In genomic region chr6:84119277-84119676, GRCh38 we compare ENCODE assay signal across 20 cellular contexts.
A peak's percentile ranks its signal among the peaks of the same experiment; 100 is the strongest.
DNase-seq lines count a peak whose midpoint lies in the region; ATAC-seq, FAIRE-seq and TF ChIP-seq lines count a peak whose summit lies in the region.
"Had no signal": no experiment of that assay in that cellular context is flagged by ENCODE, and none has a peak within 500 bp of the region (broad histone marks: within the 10 kb centered on the region; RNA-seq: fewer than 3 reads in every experiment).

No MANE protein-coding gene starts in this region.

- H3K9me1 ChIP-seq in IMR-90 (ENCODE audit: insufficient read depth, low read length) = no peaks in the 10 kb centered on the region

- H4K5ac ChIP-seq in IMR-90 (ENCODE audit: low read depth, low read length) (no peak overlapping the region), H1 (ENCODE audit: insufficient read length, low read depth, low read length) (no peak overlapping the region)

- H3K27me3 Mint-ChIP-seq in neural progenitor cell (ENCODE audit: insufficient read depth, low read depth) = peaks cover 5% of the 10 kb centered on the region

- no peak overlapping the region for H2AFZ ChIP-seq in IMR-90 (replicated peaks; ENCODE audit: low read length, poor library complexity)
- no peak overlapping the region for H2AFZ ChIP-seq in H1 (ENCODE audit: low read length)
- H2AFZ ChIP-seq in neural progenitor cell (replicated peaks) = no peak overlapping the region
- H2AFZ ChIP-seq: parathyroid adenoma had no signal

- no peaks in the 10 kb centered on the region for H3K27me3 ChIP-seq in IMR-90 (ENCODE audit: control insufficient read depth, insufficient read depth, low read length)
- H3K27me3 ChIP-seq in H1 (replicated peaks in 1 of 4; ENCODE audit: control insufficient read depth in 3 of 4, extremely low read depth in 1 of 4, insufficient read depth in 3 of 4, low read length in 3 of 4) = no peaks in the 10 kb centered on the region
- no peaks in the 10 kb centered on the region for H3K27me3 ChIP-seq in neural progenitor cell
- H3K27me3 ChIP-seq: BLaER1, testis had no signal

- TF ChIP-seq RAD21 in IMR-90 (IDR thresholded peaks at IDR 0.05; ENCODE audit: low read length) = no peak
- peak; percentile 10 to 19; a peak in 1 of 4 replicates for TF ChIP-seq RAD21 in H1 (IDR thresholded peaks at IDR 0.05 in 1 of 2, conservative IDR thresholded peaks at IDR 0.05 in 1 of 2; ENCODE audit: low read depth in 2 of 2, low read length in 2 of 2)

- H3K4me3 Mint-ChIP-seq in neural progenitor cell = no peak overlapping the region
- H3K4me3 Mint-ChIP-seq: activated naive CD4-positive, alpha-beta T cell treated with anti-CD3 and anti-CD28 coated beads for 36 hours; naive B cell had no signal

- DNase-seq in H54 (ENCODE audit: insufficient read length, low spot score) (peak; percentile 6), IMR-90 (peak; percentile 4), H1 (ENCODE audit: low read depth in 1 of 2, low spot score in 2 of 2) (no peak), neural progenitor cell (ENCODE audit: low spot score) (no peak), middle frontal gyrus (ENCODE audit: extremely low spot score, low spot score) (no peak), NCI-H1694 treated with DMSO at 0.1 percent for 48 hours (lab: John Stamatoyannopoulos, UW) (no peak)
- no peak for DNase-seq in stimulated activated naive CD4-positive, alpha-beta T cell (lab: John Stamatoyannopoulos, UW)
- DNase-seq: activated CD4-positive, alpha-beta T cell treated with anti-CD3 and anti-CD28 coated beads, Interleukin-2, amount 50 U/mL, for 1 hour; activated naive CD4-positive, alpha-beta T cell treated with anti-CD3 and anti-CD28 coated beads for 36 hours; aorta; DMS153; MM.1S; naive B cell; NCI-H2029; testis had no signal

- no peak overlapping the region for H3K27ac ChIP-seq in IMR-90 (ENCODE audit: insufficient read depth, low read length)
- H3K27ac ChIP-seq in H1 (ENCODE audit: low read depth, low read length) = no peak overlapping the region
- H3K27ac ChIP-seq in neural progenitor cell = no peak overlapping the region
- H3K27ac ChIP-seq: BLaER1, parathyroid adenoma, testis had no signal

- H3K27ac Mint-ChIP-seq in neural progenitor cell = no peak overlapping the region
- H3K27ac Mint-ChIP-seq: activated naive CD4-positive, alpha-beta T cell treated with anti-CD3 and anti-CD28 coated beads for 36 hours had no signal

- intact Hi-C loops in IMR-90 (cut with micrococcal nuclease) = no loop called here

- peak; percentile 44; the same call in 1 of the 2 replicates for ATAC-seq in IMR-90 (ENCODE audit: low read depth)

- H2AK5ac ChIP-seq in IMR-90 (ENCODE audit: low read depth, low read length) (no peak overlapping the region), H1 (ENCODE audit: low read depth, low read length) (no peak overlapping the region)

- CTCF ChIA-PET in IMR-90 (lab: Yijun Ruan, JAX) (no interaction called here), H1 (lab: Charles Lee; ENCODE audit: partially characterized antibody) (interaction anchor here (0.8 to 3.1 kb wide), 12 partner anchors 8 to 230 kb away, joined by 3 to 15 read pairs (median 4); no protein-coding TSS in a partner anchor)

- H3K79me2 ChIP-seq in H1 (ENCODE audit: control insufficient read depth in 1 of 2, insufficient read depth in 2 of 2, low read length in 2 of 2) (no peaks in the 10 kb centered on the region), neural progenitor cell (ENCODE audit: low read depth) (no peaks in the 10 kb centered on the region)
- H3K79me2 ChIP-seq: parathyroid adenoma had no signal

- H3K4me1 ChIP-seq in IMR-90 (ENCODE audit: control insufficient read depth, insufficient read depth, low read length) = no peaks in the 10 kb centered on the region
- no peaks in the 10 kb centered on the region for H3K4me1 ChIP-seq in H1 (replicated peaks in 1 of 4; ENCODE audit: control insufficient read depth in 3 of 4, insufficient read depth in 4 of 4, low read length in 3 of 4)
- H3K4me1 ChIP-seq in neural progenitor cell = no peaks in the 10 kb centered on the region
- H3K4me1 ChIP-seq: BLaER1, HAP-1, parathyroid adenoma, testis had no signal

- FAIRE-seq in H54 (lab: Jason Lieb, UNC) (no peak), H1 (lab: Jason Lieb, UNC) (peak; percentile 42)
- FAIRE-seq: endometrium had no signal

- H4K91ac ChIP-seq in IMR-90 (ENCODE audit: insufficient read depth, low read depth, low read length) (no peak overlapping the region), H1 (replicated peaks; ENCODE audit: insufficient read length, low read length) (no peak overlapping the region)

- H3K4me2 ChIP-seq in IMR-90 (ENCODE audit: low read depth, low read length) (no peak overlapping the region), H1 (ENCODE audit: insufficient read depth in 1 of 2, low read depth in 2 of 2, low read length in 2 of 2) (no peak overlapping the region), neural progenitor cell (no peak overlapping the region)
- H3K4me2 ChIP-seq: BLaER1 had no signal

- H3K9me3 ChIP-seq in IMR-90 (ENCODE audit: control insufficient read depth, insufficient read depth, low read length) (no peaks in the 10 kb centered on the region), H1 (ENCODE audit: insufficient read depth in 2 of 2, low read depth in 1 of 2, low read length in 1 of 2) (no peaks in the 10 kb centered on the region), neural progenitor cell (ENCODE audit: low read depth) (no peaks in the 10 kb centered on the region)
- H3K9me3 ChIP-seq: BLaER1, HAP-1, testis had no signal

- H3K23ac ChIP-seq in IMR-90 (ENCODE audit: low read depth, low read length) (no peak overlapping the region), H1 (ENCODE audit: insufficient read length) (no peak overlapping the region)

- no peaks in the 10 kb centered on the region for H3K79me1 ChIP-seq in IMR-90 (ENCODE audit: low read depth in 1 of 2, low read length in 2 of 2)
- no peaks in the 10 kb centered on the region for H3K79me1 ChIP-seq in H1 (ENCODE audit: low read depth, low read length)

- H3K14ac ChIP-seq in IMR-90 (replicated peaks; ENCODE audit: low read depth, low read length) (no peak overlapping the region), H1 (ENCODE audit: insufficient read length) (no peak overlapping the region)

- H3K9ac ChIP-seq in IMR-90 (ENCODE audit: low read depth, low read length) (no peak overlapping the region), H1 (replicated peaks in 1 of 4; ENCODE audit: extremely low read depth in 1 of 4, low read depth in 3 of 4, low read length in 3 of 4) (no peak overlapping the region), neural progenitor cell (no peak overlapping the region)
- H3K9ac ChIP-seq: BLaER1, parathyroid adenoma had no signal

- H2BK120ac ChIP-seq in IMR-90 (ENCODE audit: low read depth, low read length) (no peak overlapping the region), H1 (replicated peaks; ENCODE audit: low read depth, low read length) (no peak overlapping the region)

- H3K9me3 Mint-ChIP-seq in neural progenitor cell = peaks cover 8% of the 10 kb centered on the region

- TF ChIP-seq CTCF in IMR-90 (conservative IDR thresholded peaks at IDR 0.05; ENCODE audit: low read depth, low read length) (no peak), H1 (IDR thresholded peaks at IDR 0.05; ENCODE audit: control extremely low read depth in 1 of 3, insufficient read depth in 1 of 3, low read depth in 1 of 3, low read length in 3 of 3) (peak in 1 of 3 experiments; percentile 6; a peak in 1 of 4 replicates), neural progenitor cell (IDR thresholded peaks at IDR 0.05) (peak; percentile 21)

- dilution Hi-C loops in IMR-90 (cut with HindIII; ENCODE audit: low sequenced_read_pairs, unreplicated experiment) = no loop called here

- no peaks in the 10 kb centered on the region for H4K20me1 ChIP-seq in IMR-90 (ENCODE audit: insufficient read depth, low read length)
- H4K20me1 ChIP-seq in H1 (replicated peaks in 1 of 2; ENCODE audit: control insufficient read depth in 1 of 2, insufficient read depth in 2 of 2, low read length in 2 of 2) = no peaks in the 10 kb centered on the region
- H4K20me1 ChIP-seq in neural progenitor cell (ENCODE audit: low read depth) = no peaks in the 10 kb centered on the region
- H4K20me1 ChIP-seq: BLaER1 had no signal

- H3K36me3 ChIP-seq in IMR-90 (ENCODE audit: control insufficient read depth, insufficient read depth, low read length) (no peaks in the 10 kb centered on the region), H1 (ENCODE audit: control insufficient read depth in 2 of 4, insufficient read depth in 4 of 4, low read length in 3 of 4) (peaks cover 0 to 1% (median under 1%) of the 10 kb centered on the region in 4 experiments; a peak in 3 of 8 replicates), neural progenitor cell (no peaks in the 10 kb centered on the region)
- H3K36me3 ChIP-seq: BLaER1, HAP-1 had no signal

- H3K4ac ChIP-seq in IMR-90 (ENCODE audit: low read depth, low read length) (no peak overlapping the region), H1 (replicated peaks; ENCODE audit: insufficient read length, low read depth, low read length) (no peak overlapping the region)

- no peak overlapping the region for H4K8ac ChIP-seq in IMR-90 (ENCODE audit: low read depth in 2 of 2, low read length in 2 of 2)
- H4K8ac ChIP-seq in H1 (ENCODE audit: extremely low read depth, insufficient read depth, low read length) = no peak overlapping the region

- H2BK5ac ChIP-seq in IMR-90 (ENCODE audit: low read depth, low read length, poor library complexity, severe bottlenecking) = no peak overlapping the region
- H2BK5ac ChIP-seq in H1 (ENCODE audit: low read depth, low read length) = no peak overlapping the region

- H2BK15ac ChIP-seq in IMR-90 (ENCODE audit: low read depth, low read length) = no peak overlapping the region
- no peak overlapping the region for H2BK15ac ChIP-seq in H1 (ENCODE audit: low read length)

- TF ChIP-seq EP300 in H1 (IDR thresholded peaks at IDR 0.05; ENCODE audit: borderline replicate concordance in 1 of 2, low read depth in 2 of 2, low read length in 2 of 2) = no peak

- H3K36me3 Mint-ChIP-seq in neural progenitor cell = peaks cover 12% of the 10 kb centered on the region

- H2BK20ac ChIP-seq in IMR-90 (ENCODE audit: low read depth, low read length) (no peak overlapping the region), H1 (ENCODE audit: low read length) (no peak overlapping the region)

- H3K18ac ChIP-seq in IMR-90 (ENCODE audit: low read depth, low read length) (no peak overlapping the region), H1 (ENCODE audit: extremely low read depth, low read length) (no peak overlapping the region)

- H3K4me1 Mint-ChIP-seq in neural progenitor cell = no peaks in the 10 kb centered on the region
- H3K4me1 Mint-ChIP-seq: naive B cell had no signal

- in situ Hi-C loops in IMR-90 (cut with MboI; ENCODE audit: low sequenced_read_pairs) = no loop called here

- H3F3A ChIP-seq in neural progenitor cell (ENCODE audit: low read depth) = no peaks in the 10 kb centered on the region

- no peak overlapping the region; the same call in 1 of the 2 replicates for H3K56ac ChIP-seq in IMR-90 (ENCODE audit: extremely low read depth, insufficient read depth, low read length)
- no peak overlapping the region for H3K56ac ChIP-seq in H1 (replicated peaks; ENCODE audit: insufficient read length, low read depth, low read length)

- POLR2A ChIA-PET in IMR-90 (lab: Charles Lee; ENCODE audit: unreplicated experiment) (no interaction called here), H1 (lab: Charles Lee; ENCODE audit: partially characterized antibody) (no interaction called here)

- H2AK9ac ChIP-seq in IMR-90 (replicated peaks; ENCODE audit: low read depth, low read length, poor library complexity) = no peak overlapping the region

- H2BK12ac ChIP-seq in H1 (ENCODE audit: low read depth, low read length) = no peak overlapping the region

- BruUV-seq in IMR-90 (replicated peaks; lab: Mats Ljungman, UMichigan) = no TSS peak

- H3K4me3 ChIP-seq in IMR-90 (ENCODE audit: insufficient read depth, low read depth, low read length) = no peak overlapping the region
- H3K4me3 ChIP-seq in H1 (ENCODE audit: extremely low read depth in 1 of 4, insufficient read depth in 2 of 4, low read depth in 3 of 4, low read length in 4 of 4) = no peak overlapping the region
- H3K4me3 ChIP-seq in neural progenitor cell = no peak overlapping the region
- H3K4me3 ChIP-seq: BLaER1, HAP-1, lung, testis had no signal

- no peaks in the 10 kb centered on the region; the same call in 1 of the 2 replicates for H3K23me2 ChIP-seq in H1 (ENCODE audit: low read depth, low read length)

- no peak for TF ChIP-seq POLR2A in H54 (IDR thresholded peaks at IDR 0.05; ENCODE audit: low read depth, low read length)
- no peak for TF ChIP-seq POLR2A in IMR-90 (IDR thresholded peaks at IDR 0.05; ENCODE audit: low read depth, low read length)
- TF ChIP-seq POLR2A in H1 (IDR thresholded peaks at IDR 0.05; ENCODE audit: control extremely low read depth in 1 of 2, low read depth in 2 of 2, low read length in 2 of 2) = no peak

Comparison
In these comparisons a context has a peak if more than half of its experiments do, and no peak if none do; other contexts are left out.
1. DNase-seq: peak in H54 (single experiment) and IMR-90 (single experiment); none in H1 (0 of 2), neural progenitor cell (single experiment), stimulated activated naive CD4-positive, alpha-beta T cell (0 of 6), middle frontal gyrus (single experiment) and NCI-H1694 treated with DMSO at 0.1 percent for 48 hours (single experiment).